In genomic region chr2:20652673-20653575, GRCh38 we compare ENCODE assay signal across 15 cellular contexts. TPM values are rescaled to one million over a fixed set of nuclear protein-coding genes. Genes with fewer than 3 reads are reported as not detected.
"Had no signal": no experiment of that assay in that cellular context is flagged by ENCODE, and none has a peak within 500 bp of the region (broad histone marks: within the 10 kb centered on the region; RNA-seq: fewer than 3 reads in every experiment).

No MANE protein-coding gene starts in this region.

- ATAC-seq: activated T-cell treated with anti-CD3 and anti-CD28 coated beads, Interleukin-2, amount 50 U/mL, for 72 hours; stimulated activated naive CD8-positive, alpha-beta T cell treated with anti-CD3 and anti-CD28 coated beads, Interleukin-15, amount 100 ng/mL, for 72 hours had no signal

- FAIRE-seq: bronchial epithelial cell, frontal cortex, keratinocyte had no signal

- H3K27me3 ChIP-seq: thyroid gland, vagina had no signal

- DNase-seq: activated CD4-positive, alpha-beta memory T cell treated with anti-CD3 and anti-CD28 coated beads, Interleukin-2, amount 10 ng/mL, durations not matched to agents 7 days and 5 days; activated CD4-positive, alpha-beta T cell treated with anti-CD3 and anti-CD28 coated beads for 1 hour; activated naive CD8-positive, alpha-beta T cell treated with anti-CD3 and anti-CD28 coated beads, Interleukin-2, amount 10 ng/mL, durations not matched to agents 7 days and 5 days; activated T-cell treated with anti-CD3 and anti-CD28 coated beads, Interleukin-2, amount 50 U/mL, for 72 hours; anterior cingulate cortex; midbrain; stimulated activated CD4-positive, alpha-beta T cell treated with anti-CD3 and anti-CD28 coated beads, Interleukin-4, amount 100 ng/mL, for 4 hours; stimulated activated naive CD8-positive, alpha-beta T cell treated with anti-CD3 and anti-CD28 coated beads, Interleukin-15, amount 100 ng/mL, for 72 hours; T1000; thyroid gland had no signal

- H3K9me3 ChIP-seq: thyroid gland, vagina had no signal

- H3K27ac Mint-ChIP-seq: activated naive CD8-positive, alpha-beta T cell treated with anti-CD3 and anti-CD28 coated beads, Interleukin-2, amount 10 ng/mL, durations not matched to agents 7 days and 5 days; activated T-cell treated with anti-CD3 and anti-CD28 coated beads, Interleukin-2, amount 50 U/mL, for 72 hours; stimulated activated naive CD8-positive, alpha-beta T cell treated with anti-CD3 and anti-CD28 coated beads, Interleukin-15, amount 100 ng/mL, for 72 hours had no signal

- H3K4me3 ChIP-seq: thyroid gland, vagina had no signal

- H3K36me3 ChIP-seq: thyroid gland, vagina had no signal

- H3K4me3 Mint-ChIP-seq: activated CD4-positive, alpha-beta memory T cell treated with anti-CD3 and anti-CD28 coated beads, Interleukin-2, amount 10 ng/mL, durations not matched to agents 7 days and 5 days; activated naive CD8-positive, alpha-beta T cell treated with anti-CD3 and anti-CD28 coated beads, Interleukin-2, amount 10 ng/mL, durations not matched to agents 7 days and 5 days; stimulated activated naive CD8-positive, alpha-beta T cell treated with anti-CD3 and anti-CD28 coated beads, Interleukin-15, amount 100 ng/mL, for 72 hours had no signal

- H3K27me3 Mint-ChIP-seq: stimulated activated naive CD8-positive, alpha-beta T cell treated with anti-CD3 and anti-CD28 coated beads, Interleukin-15, amount 100 ng/mL, for 72 hours had no signal

- H3K9me3 Mint-ChIP-seq: activated CD4-positive, alpha-beta memory T cell treated with anti-CD3 and anti-CD28 coated beads, Interleukin-2, amount 10 ng/mL, durations not matched to agents 7 days and 5 days; activated naive CD8-positive, alpha-beta T cell treated with anti-CD3 and anti-CD28 coated beads, Interleukin-2, amount 10 ng/mL, durations not matched to agents 7 days and 5 days; activated T-cell treated with anti-CD3 and anti-CD28 coated beads, Interleukin-2, amount 50 U/mL, for 72 hours; stimulated activated naive CD8-positive, alpha-beta T cell treated with anti-CD3 and anti-CD28 coated beads, Interleukin-15, amount 100 ng/mL, for 72 hours had no signal

- H3K27ac ChIP-seq: thyroid gland, vagina had no signal

RNA-seq across cellular contexts. Expression of gene GDF7, which starts 14.0 kb away (rescaled TPM):
- total RNA-seq: activated CD4-positive, alpha-beta memory T cell treated with anti-CD3 and anti-CD28 coated beads, Interleukin-2, amount 10 ng/mL, durations not matched to agents 7 days and 5 days; activated naive CD8-positive, alpha-beta T cell treated with anti-CD3 and anti-CD28 coated beads, Interleukin-2, amount 10 ng/mL, durations not matched to agents 7 days and 5 days; osteoblast had no signal
- polyA plus RNA-seq: keratinocyte had no signal
